ENCODE assay signal across 8 cellular contexts in the genomic region with DNA sequence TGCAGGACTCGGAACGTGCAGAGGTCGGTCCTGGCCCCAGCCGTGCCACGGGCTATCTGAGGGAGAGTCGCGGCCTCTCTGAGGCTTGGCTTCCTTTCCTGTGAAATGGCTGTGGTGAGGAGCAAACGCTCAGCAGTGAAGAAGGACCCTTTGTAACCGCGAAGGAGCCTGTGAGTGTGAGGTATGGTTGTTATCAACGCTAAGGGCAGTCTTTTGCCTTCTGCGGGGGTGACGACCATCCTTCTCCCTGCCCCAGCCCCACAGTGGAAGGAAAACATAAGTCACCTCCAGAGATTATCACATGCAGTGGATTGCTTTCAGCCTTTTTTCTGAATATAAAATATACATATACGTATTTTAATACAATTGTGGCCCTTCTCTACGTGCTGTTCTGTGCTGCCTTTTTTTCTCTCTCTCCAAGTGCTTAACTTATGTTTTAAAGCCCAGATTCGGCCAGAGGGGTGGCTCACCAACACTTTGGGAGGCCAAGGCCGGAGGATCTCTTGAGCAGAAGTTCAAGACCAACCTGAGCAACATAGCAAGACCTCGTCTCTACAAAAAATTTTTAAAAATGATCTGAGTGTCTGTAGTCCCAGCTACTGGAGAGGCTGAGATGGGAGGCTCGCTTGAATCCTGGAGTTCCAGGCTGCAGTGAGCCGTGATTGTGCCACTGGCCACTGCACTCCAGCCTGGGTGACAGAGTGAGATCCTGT. TPM values are rescaled to one million over a fixed set of nuclear protein-coding genes. Genes with fewer than 3 reads are reported as not detected.
DNase-seq lines count a peak whose midpoint lies in the region; ATAC-seq and TF ChIP-seq lines count a peak whose summit lies in the region.

No MANE protein-coding gene starts in this region.

- H3K79me2 ChIP-seq in hepatocyte: no peaks in the 10 kb centered on the region

- peaks cover 3% of the 10 kb centered on the region for H3K27me3 Mint-ChIP-seq in T-helper 2 cell treated with Interferon-gamma antibody and Interleukin-4, amounts not matched to agents 5 μg/mL and 100 μg/mL, for 36 hours (ENCODE audit: low read depth)
- H3K27me3 Mint-ChIP-seq in stimulated activated naive CD8-positive, alpha-beta T cell treated with anti-CD3 and anti-CD28 coated beads, Interleukin-15, Interleukin-2, amounts not matched to agents 100 ng/mL and 50 ng/mL, for 24 hours: no peaks in the 10 kb centered on the region

- H3K4me1 Mint-ChIP-seq in T-helper 2 cell treated with Interferon-gamma antibody and Interleukin-4, amounts not matched to agents 5 μg/mL and 100 μg/mL, for 36 hours (ENCODE audit: low read depth): peaks cover 26% of the 10 kb centered on the region
- H3K4me1 Mint-ChIP-seq in stimulated activated naive CD8-positive, alpha-beta T cell treated with anti-CD3 and anti-CD28 coated beads, Interleukin-15, Interleukin-2, amounts not matched to agents 100 ng/mL and 50 ng/mL, for 24 hours (ENCODE audit: low read depth): peaks cover 58% of the 10 kb centered on the region

- H3K36me3 Mint-ChIP-seq in T-helper 2 cell treated with Interferon-gamma antibody and Interleukin-4, amounts not matched to agents 5 μg/mL and 100 μg/mL, for 36 hours (ENCODE audit: low read depth): peaks cover 1% of the 10 kb centered on the region
- no peaks in the 10 kb centered on the region for H3K36me3 Mint-ChIP-seq in stimulated activated naive CD8-positive, alpha-beta T cell treated with anti-CD3 and anti-CD28 coated beads, Interleukin-15, Interleukin-2, amounts not matched to agents 100 ng/mL and 50 ng/mL, for 24 hours (ENCODE audit: low read depth)

- TF ChIP-seq CTCF in hepatocyte (IDR thresholded peaks at IDR 0.05; ENCODE audit: poor library complexity): no peak

- peaks cover 8% of the 10 kb centered on the region for H3K27me3 ChIP-seq in hepatocyte

- H4K20me1 ChIP-seq in hepatocyte (ENCODE audit: insufficient read depth, poor library complexity, severe bottlenecking): no peaks in the 10 kb centered on the region

- H2AFZ ChIP-seq in hepatocyte: peak overlapping the region; percentile 41

- H3K9me2 ChIP-seq in hepatocyte (replicated peaks; ENCODE audit: insufficient read depth): no peaks in the 10 kb centered on the region

- ATAC-seq in GM18861 (IDR thresholded peaks at IDR 0.05; ENCODE audit: unreplicated experiment) (no peak), GM18517 (IDR thresholded peaks at IDR 0.05; ENCODE audit: unreplicated experiment) (no peak)

- no peaks in the 10 kb centered on the region for H3K9me3 Mint-ChIP-seq in T-helper 2 cell treated with Interferon-gamma antibody and Interleukin-4, amounts not matched to agents 5 μg/mL and 100 μg/mL, for 36 hours
- H3K9me3 Mint-ChIP-seq in stimulated activated naive CD8-positive, alpha-beta T cell treated with anti-CD3 and anti-CD28 coated beads, Interleukin-15, Interleukin-2, amounts not matched to agents 100 ng/mL and 50 ng/mL, for 24 hours: no peaks in the 10 kb centered on the region

- H3K36me3 ChIP-seq in hepatocyte (replicated peaks; ENCODE audit: insufficient read depth, low read depth): no peaks in the 10 kb centered on the region

- peaks cover 4% of the 10 kb centered on the region for H3K4me1 ChIP-seq in hepatocyte (ENCODE audit: insufficient read depth)

- 37% methylated on average over 20 of the region's 20 CpGs for WGBS in hepatocyte (ENCODE audit: low lambda C conversion rate, missing lambda C conversion rate)

- H3K9me3 ChIP-seq in hepatocyte (ENCODE audit: low read depth): no peaks in the 10 kb centered on the region

- H3K27ac Mint-ChIP-seq in T-helper 2 cell treated with Interferon-gamma antibody and Interleukin-4, amounts not matched to agents 5 μg/mL and 100 μg/mL, for 36 hours: peak overlapping the region; percentile 96
- peak overlapping the region; percentile 92 for H3K27ac Mint-ChIP-seq in stimulated activated naive CD8-positive, alpha-beta T cell treated with anti-CD3 and anti-CD28 coated beads, Interleukin-15, Interleukin-2, amounts not matched to agents 100 ng/mL and 50 ng/mL, for 24 hours

- peak; percentile 79 for DNase-seq in DMS53 (lab: John Stamatoyannopoulos, UW)
- DNase-seq in DMS53 treated with DMSO at 0.1 percent for 48 hours (lab: John Stamatoyannopoulos, UW; ENCODE audit: unreplicated experiment): no peak
- no peak for DNase-seq in T-helper 2 cell treated with Interferon-gamma antibody and Interleukin-4, amounts not matched to agents 5 μg/mL and 100 μg/mL, for 36 hours (ENCODE audit: low spot score)
- no peak for DNase-seq in hepatocyte (ENCODE audit: low spot score)
- DNase-seq in NCI-H510A treated with DMSO at 0.1 percent for 48 hours (lab: John Stamatoyannopoulos, UW): no peak

- no peak overlapping the region for H3K27ac ChIP-seq in hepatocyte

- H3K4me2 ChIP-seq in hepatocyte: peak overlapping the region; percentile 99

- H3K4me3 ChIP-seq in hepatocyte: no peak overlapping the region

- peak overlapping the region; percentile 94 for H3K4me3 Mint-ChIP-seq in T-helper 2 cell treated with Interferon-gamma antibody and Interleukin-4, amounts not matched to agents 5 μg/mL and 100 μg/mL, for 36 hours
- H3K4me3 Mint-ChIP-seq in stimulated activated naive CD8-positive, alpha-beta T cell treated with anti-CD3 and anti-CD28 coated beads, Interleukin-15, Interleukin-2, amounts not matched to agents 100 ng/mL and 50 ng/mL, for 24 hours: peak overlapping the region; percentile 77

RNA-seq across cellular contexts. Expression of gene TAMALIN, which starts 17.4 kb away (rescaled TPM):
- 4.0 and 8.0 TPM in 2 replicates for total RNA-seq in hepatocyte
- polyA plus RNA-seq in hepatocyte: 9.9 and 17.0 TPM in 2 replicates

RNA-seq across cellular contexts. Expression of gene NR4A1, which starts 27.1 kb away (rescaled TPM):
- 39.2 and 59.2 TPM in 2 replicates for total RNA-seq in hepatocyte
- polyA plus RNA-seq in hepatocyte: 131 and 165 TPM in 2 replicates

RNA-seq across cellular contexts. Expression of gene ATG101, which starts 45.6 kb away (rescaled TPM):
- 55.9 and 61.6 TPM in 2 replicates for total RNA-seq in hepatocyte
- polyA plus RNA-seq in hepatocyte: 52.0 and 57.7 TPM in 2 replicates

RNA-seq across cellular contexts. Expression of gene SMIM41, which starts 55.4 kb away (rescaled TPM):
- total RNA-seq in hepatocyte: not detected in 2 replicates
- 0.15 TPM in 1 of 2 replicates, not detected in the other for polyA plus RNA-seq in hepatocyte
